ENCODE assay signal across 1 cellular context in the genomic region with DNA sequence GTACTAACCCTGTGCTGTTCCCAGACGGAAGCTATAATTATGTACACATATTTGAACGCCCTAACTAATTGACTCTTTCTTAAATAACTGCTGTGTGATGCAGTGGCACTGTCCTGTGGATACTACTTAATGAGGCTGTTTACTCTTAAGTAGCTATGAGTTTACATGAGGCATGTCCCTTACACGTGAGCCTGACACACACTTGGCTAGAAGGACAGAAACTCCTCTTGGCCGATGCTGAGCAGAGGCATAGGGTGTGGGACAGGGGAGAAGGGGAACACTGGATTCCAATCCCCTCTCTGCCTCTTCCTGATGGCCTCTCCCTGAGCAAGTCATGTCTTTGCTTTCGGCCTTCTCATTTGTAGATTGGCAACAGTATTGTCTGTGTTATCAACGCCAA.
TF ChIP-seq lines count a peak whose summit lies in the region.

No MANE protein-coding gene starts in this region.

TF ChIP-seq in endothelial cell of umbilical vein, 7 proteins besides CTCF, POLR2A, EP300 and RAD21:
- no peak for TF ChIP-seq JUN (IDR thresholded peaks at IDR 0.05; ENCODE audit: borderline replicate concordance, insufficient read depth, insufficient read length, low read depth)
- TF ChIP-seq FOS (IDR thresholded peaks at IDR 0.05; ENCODE audit: borderline replicate concordance, insufficient read depth, low read length): no peak
- TF ChIP-seq MYC (IDR thresholded peaks at IDR 0.05; ENCODE audit: low read depth, low read length): no peak
- no peak for TF ChIP-seq GATA2 (IDR thresholded peaks at IDR 0.05; ENCODE audit: insufficient read depth, insufficient read length, low read depth, low read length)
- TF ChIP-seq POLR2AphosphoS5 (IDR thresholded peaks at IDR 0.05; ENCODE audit: insufficient read depth, low read depth, low read length): no peak
- TF ChIP-seq, protein P1, sequence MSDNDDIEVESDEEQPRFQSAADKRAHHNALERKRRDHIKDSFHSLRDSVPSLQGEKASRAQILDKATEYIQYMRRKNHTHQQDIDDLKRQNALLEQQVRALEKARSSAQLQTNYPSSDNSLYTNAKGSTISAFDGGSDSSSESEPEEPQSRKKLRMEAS (IDR thresholded peaks at IDR 0.05; ENCODE audit: insufficient read depth, insufficient read length): no peak
